Comparison of ENCODE assay signal across 8 cellular contexts in the genomic region with DNA sequence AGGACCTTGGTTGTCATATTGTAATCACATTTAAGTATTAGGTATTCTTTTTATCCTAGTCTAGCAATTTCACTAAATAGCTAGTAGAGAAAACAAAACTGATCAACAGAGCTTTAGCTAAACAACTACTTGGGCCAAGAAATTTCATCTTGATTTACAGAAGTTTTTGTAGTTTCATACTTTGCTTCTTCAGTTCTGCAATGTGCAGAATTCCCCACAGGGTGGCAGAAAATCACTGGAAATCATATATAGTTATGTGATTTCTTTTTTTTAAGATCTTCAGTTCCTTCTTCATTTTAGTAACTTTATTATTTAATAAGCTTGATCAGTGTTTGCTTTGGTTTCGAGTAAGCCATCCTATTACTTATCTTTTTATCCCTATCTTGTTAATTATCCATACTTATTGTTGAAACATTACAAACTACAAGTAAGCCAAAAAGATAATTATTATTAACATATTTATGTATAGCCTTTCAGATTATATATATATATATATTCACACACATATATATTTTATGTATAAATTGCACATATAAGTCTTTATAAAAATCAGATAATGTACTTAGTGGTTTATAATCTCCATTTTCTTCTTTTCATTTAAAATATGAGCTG. TPM values are rescaled to one million over a fixed set of nuclear protein-coding genes. Genes with fewer than 3 reads are reported as not detected.
DNase-seq lines count a peak whose midpoint lies in the region; ATAC-seq, FAIRE-seq and TF ChIP-seq lines count a peak whose summit lies in the region.

No MANE protein-coding gene starts in this region.

- no peak overlapping the region for H3K9ac ChIP-seq in K562 (ENCODE audit: insufficient read depth in 1 of 2, low read depth in 2 of 2, low read length in 2 of 2)

- BruUV-seq in K562 (replicated peaks; lab: Mats Ljungman, UMichigan), result no TSS peak

- TF ChIP-seq POLR2A in K562 (conservative IDR thresholded peaks at IDR 0.05), result no peak

- peak; percentile 23 for DNase-seq in COR-L47 (lab: John Stamatoyannopoulos, UW)
- DNase-seq in HT1080 (ENCODE audit: low read depth), result peak; percentile 45
- DNase-seq in RPMI8226, result peak; percentile 71
- peak in 2 of 4 experiments; percentile 16 to 70 for DNase-seq in K562 (ENCODE audit: extremely low read depth in 1 of 4, low spot score in 3 of 4)
- DNase-seq in left lung, result no peak
- DNase-seq in thoracic aorta (ENCODE audit: low spot score), result no peak
- DNase-seq in GF-D8 (lab: John Stamatoyannopoulos, UW), result no peak

- TF ChIP-seq CTCF in K562 (IDR thresholded peaks at IDR 0.05 in 2 of 3, conservative IDR thresholded peaks at IDR 0.05 in 1 of 3; ENCODE audit: insufficient read depth in 2 of 3, low read depth in 1 of 3, low read length in 3 of 3) (peak; percentile 44 to 69 (median 45); a peak in 4 of 6 replicates), left lung (IDR thresholded peaks at IDR 0.05) (peak; percentile 32 to 70), thoracic aorta (IDR thresholded peaks at IDR 0.05) (peak; percentile 65)

- in situ Hi-C loops in K562 (cut with MboI), result loop anchor here (10.0 kb wide), 2 partner anchors 634 to 834 kb away; no protein-coding TSS in a partner anchor

- WGBS in K562 (ENCODE audit: insufficient coverage, low coverage, missing lambda C conversion rate), result 0% methylated on average over 1 of the region's 1 CpG

- no peak for FAIRE-seq in K562 (lab: Jason Lieb, UNC)

- no peaks in the 10 kb centered on the region for H3K9me1 ChIP-seq in K562 (ENCODE audit: control insufficient read depth, insufficient read depth, low read length)

- H3K9me3 ChIP-seq in K562 (replicated peaks; ENCODE audit: control insufficient read depth, insufficient read depth, low read depth, low read length) (no peaks in the 10 kb centered on the region), left lung (no peaks in the 10 kb centered on the region), thoracic aorta (no peaks in the 10 kb centered on the region)

- POLR2A ChIA-PET in K562 (lab: Yijun Ruan, JAX), result interaction anchor here (1.5 kb wide), 1 partner anchor 33 kb away, joined by 5 read pairs; no protein-coding TSS in a partner anchor

- no peak overlapping the region for H3K4me2 ChIP-seq in K562 (ENCODE audit: insufficient read depth, low read length)

- peaks cover 10 to 12% of the 10 kb centered on the region in 2 experiments for H3K4me1 ChIP-seq in K562 (replicated peaks in 1 of 2; ENCODE audit: control insufficient read depth in 2 of 2, insufficient read depth in 2 of 2, low read length in 2 of 2)
- H3K4me1 ChIP-seq in left lung, result peaks cover 9 to 24% of the 10 kb centered on the region in 2 donors
- H3K4me1 ChIP-seq in thoracic aorta (ENCODE audit: control insufficient read depth in 1 of 2, low read depth in 2 of 2), result peaks cover 13 to 24% of the 10 kb centered on the region in 2 donors

- H3K27me3 ChIP-seq in K562 (ENCODE audit: control insufficient read depth in 2 of 2, insufficient read depth in 2 of 2, low read length in 2 of 2) (no peaks in the 10 kb centered on the region), left lung (no peaks in the 10 kb centered on the region), thoracic aorta (replicated peaks; ENCODE audit: insufficient read depth) (no peaks in the 10 kb centered on the region)

- peaks cover 29% of the 10 kb centered on the region for H3K79me2 ChIP-seq in K562 (ENCODE audit: control insufficient read depth, insufficient read depth, low read length)

- TF ChIP-seq EP300 in K562 (IDR thresholded peaks at IDR 0.05; ENCODE audit: low read length), result no peak

- H3K36me3 ChIP-seq in K562 (ENCODE audit: control insufficient read depth, insufficient read depth, low read length) (peaks cover 7% of the 10 kb centered on the region; the same call in 2 of the 3 replicates), left lung (no peaks in the 10 kb centered on the region), thoracic aorta (no peaks in the 10 kb centered on the region)

- ATAC-seq in K562 (no peak), left lung (no peak), thoracic aorta (ENCODE audit: insufficient number of reproducible peaks, low FRiP score, low read depth) (no peak), HG03378 (IDR thresholded peaks at IDR 0.05; ENCODE audit: unreplicated experiment) (no peak)

- H3K27ac ChIP-seq in K562 (ENCODE audit: extremely low read depth, low read depth, low read length), result no peak overlapping the region
- no peak overlapping the region for H3K27ac ChIP-seq in left lung
- no peak overlapping the region for H3K27ac ChIP-seq in thoracic aorta

- H3K4me3 ChIP-seq in K562 (no peak overlapping the region), left lung (no peak overlapping the region), thoracic aorta (no peak overlapping the region)

- peak; percentile 60 for TF ChIP-seq RAD21 in K562 (CRISPR knock-in tag; conservative IDR thresholded peaks at IDR 0.05 in 1 of 2, IDR thresholded peaks at IDR 0.05 in 1 of 2)

- no peak overlapping the region; the same call in 1 of the 2 replicates for H2AFZ ChIP-seq in K562 (ENCODE audit: low read depth, low read length)

- CTCF ChIA-PET in K562 (lab: Yijun Ruan, JAX; ENCODE audit: low intra/inter-chr PET ratio), result interaction anchor here (0.6 to 1.7 kb wide), 4 partner anchors 94 to 635 kb away, joined by 3 to 17 read pairs (median 4); no protein-coding TSS in a partner anchor

- H4K20me1 ChIP-seq in K562 (replicated peaks; ENCODE audit: control insufficient read depth, insufficient read depth, low read length), result peaks cover 11% of the 10 kb centered on the region; the same call in 1 of the 2 replicates

- intact Hi-C loops in K562 (cut with micrococcal nuclease), result loop anchor here (1.0 to 10.0 kb wide), 4 partner anchors 46 to 635 kb away; no protein-coding TSS in a partner anchor
- intact Hi-C loops in left lung (cut with DNase I), result loop anchor here in 1 of 2 donors (10.0 kb wide), 1 partner anchor 634 kb away; no protein-coding TSS in a partner anchor

TF ChIP-seq in K562, 482 proteins besides CTCF, POLR2A, EP300 and RAD21 (continues in another document):
- TF ChIP-seq, protein P1, sequence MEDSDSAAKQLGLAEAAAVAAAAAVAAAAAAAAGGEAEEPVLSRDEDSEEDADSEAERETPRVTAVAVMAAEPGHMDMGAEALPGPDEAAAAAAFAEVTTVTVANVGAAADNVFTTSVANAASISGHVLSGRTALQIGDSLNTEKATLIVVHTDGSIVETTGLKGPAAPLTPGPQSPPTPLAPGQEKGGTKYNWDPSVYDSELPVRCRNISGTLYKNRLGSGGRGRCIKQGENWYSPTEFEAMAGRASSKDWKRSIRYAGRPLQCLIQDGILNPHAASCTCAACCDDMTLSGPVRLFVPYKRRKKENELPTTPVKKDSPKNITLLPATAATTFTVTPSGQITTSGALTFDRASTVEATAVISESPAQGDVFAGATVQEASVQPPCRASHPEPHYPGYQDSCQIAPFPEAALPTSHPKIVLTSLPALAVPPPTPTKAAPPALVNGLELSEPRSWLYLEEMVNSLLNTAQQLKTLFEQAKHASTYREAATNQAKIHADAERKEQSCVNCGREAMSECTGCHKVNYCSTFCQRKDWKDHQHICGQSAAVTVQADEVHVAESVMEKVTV (CRISPR knock-in tag; IDR thresholded peaks at IDR 0.05), result 0 out of 2 replicates have a peak, but pooled peaks have one; percentile 15

RNA-seq across cellular contexts. Expression of gene BNIP2, which starts 2.2 kb away (rescaled TPM):
- 72.0 and 107 TPM in 2 replicates for total RNA-seq in HT1080 (2014; rRNA removed; shearing (Covaris generic))
- polyA plus RNA-seq in HT1080 (2015; cell fraction: cytosol; rRNA removed), result 113 and 145 TPM in 2 replicates
- 86.4 and 92.2 TPM in 2 replicates for polyA plus RNA-seq in HT1080 (2015; cell fraction: nucleus; rRNA removed)
- 33.5 and 119 TPM in 2 replicates for total RNA-seq in K562 (2011; cell fraction: chromatin; rRNA removed; ENCODE audit: low replicate concordance)
- total RNA-seq in K562 (2011; cell fraction: nucleolus; rRNA removed), result 18.8 and 20.8 TPM in 2 replicates
- 43.7 and 69.2 TPM in 2 replicates for total RNA-seq in K562 (2011; cell fraction: nucleoplasm; rRNA removed)
- 64.5 and 88.0 TPM in 2 replicates for total RNA-seq in K562 (2014; rRNA removed)
- total RNA-seq in K562 (2014; rRNA removed; fragmentation: Illumina TruSeq; extraction: Trizol), result 63.4 and 82.2 TPM in 2 replicates
- total RNA-seq in K562 (2015; rRNA removed; fragmentation: Illumina TruSeq; extraction: Trizol), result 53.2 and 53.7 TPM in 2 replicates
- total RNA-seq in K562 (2021), result 38.6 and 46.6 TPM in 2 replicates
- 26.7 and 44.8 TPM in 2 replicates for polyA plus RNA-seq in K562 (2011; rRNA removed)
- polyA plus RNA-seq in K562 (2011; cell fraction: cytosol; rRNA removed), result 17.8 and 17.9 TPM in 2 replicates
- polyA plus RNA-seq in K562 (2011; cell fraction: nucleus; rRNA removed), result 16.2 and 18.5 TPM in 2 replicates
- polyA plus RNA-seq in K562 (2012), result 32.3 and 43.9 TPM in 2 replicates
- polyA plus RNA-seq in K562 (2014; fragmentation: Illumina TruSeq; extraction: Trizol), result 50.8 and 52.5 TPM in 2 replicates
- 10 to 100 TPM; 19.6 to 22.2 TPM for polyA plus RNA-seq in K562 (2014; fragmentation: Nextera tagmentation; extraction: Ambion mirVana)
- 54.8 and 73.8 TPM in 2 replicates for polyA plus RNA-seq in K562 (2014; rRNA removed)
- 47.9 and 51.4 TPM in 2 replicates for polyA minus RNA-seq in K562 (2011; rRNA and poly(A)+ RNA removed)
- 27.0 and 32.9 TPM in 2 replicates for polyA minus RNA-seq in K562 (2011; cell fraction: cytosol; rRNA and poly(A)+ RNA removed)
- polyA minus RNA-seq in K562 (2011; cell fraction: nucleus; rRNA and poly(A)+ RNA removed), result 21.9 and 50.0 TPM in 2 replicates
- total RNA-seq in left lung, result 10 to 100 TPM; 66.0 to 87.3 TPM
- total RNA-seq in thoracic aorta, result 100 to 1,000 TPM; 126 to 183 TPM

RNA-seq across cellular contexts. Expression of gene GTF2A2, which starts 34.0 kb away (rescaled TPM):
- 80.3 and 126 TPM in 2 replicates for total RNA-seq in HT1080 (2014; rRNA removed; shearing (Covaris generic))
- polyA plus RNA-seq in HT1080 (2015; cell fraction: cytosol; rRNA removed), result 104 and 205 TPM in 2 replicates
- 20.4 and 49.8 TPM in 2 replicates for polyA plus RNA-seq in HT1080 (2015; cell fraction: nucleus; rRNA removed)
- total RNA-seq in K562 (2011; cell fraction: chromatin; rRNA removed; ENCODE audit: low replicate concordance), result 10.7 and 24.3 TPM in 2 replicates
- 9.5 and 11.7 TPM in 2 replicates for total RNA-seq in K562 (2011; cell fraction: nucleolus; rRNA removed)
- 17.7 and 36.6 TPM in 2 replicates for total RNA-seq in K562 (2011; cell fraction: nucleoplasm; rRNA removed)
- total RNA-seq in K562 (2014; rRNA removed) (104 and 128 TPM in 2 replicates), K562 (2014; rRNA removed; fragmentation: Illumina TruSeq; extraction: Trizol) (173 and 212 TPM in 2 replicates), K562 (2015; rRNA removed; fragmentation: Illumina TruSeq; extraction: Trizol) (144 and 167 TPM in 2 replicates), K562 (2021) (220 and 237 TPM in 2 replicates), left lung (100 to 1,000 TPM; 101 to 104 TPM), thoracic aorta (10 to 100 TPM; 23.3 to 26.7 TPM)
- polyA plus RNA-seq in K562 (2011; rRNA removed) (106 and 159 TPM in 2 replicates), K562 (2014; fragmentation: Illumina TruSeq; extraction: Trizol) (149 and 172 TPM in 2 replicates), K562 (2014; fragmentation: Nextera tagmentation; extraction: Ambion mirVana) (100 to 1,000 TPM; 523 to 656 TPM), K562 (2014; rRNA removed) (133 TPM in 2 replicates)
- 73.3 and 80.2 TPM in 2 replicates for polyA plus RNA-seq in K562 (2011; cell fraction: cytosol; rRNA removed)
- 32.4 and 47.1 TPM in 2 replicates for polyA plus RNA-seq in K562 (2011; cell fraction: nucleus; rRNA removed)
- 118 and 160 TPM in 2 replicates for polyA plus RNA-seq in K562 (2012)
- 30.8 and 33.9 TPM in 2 replicates for polyA minus RNA-seq in K562 (2011; rRNA and poly(A)+ RNA removed)
- 15.9 and 44.0 TPM in 2 replicates for polyA minus RNA-seq in K562 (2011; cell fraction: cytosol; rRNA and poly(A)+ RNA removed)
- 12.9 and 18.3 TPM in 2 replicates for polyA minus RNA-seq in K562 (2011; cell fraction: nucleus; rRNA and poly(A)+ RNA removed)

Comparison
In these comparisons a context has a peak if more than half of its experiments do, and no peak if none do; other contexts are left out.
1. DNase-seq: peak in COR-L47 (single experiment), HT1080 (single experiment) and RPMI8226 (single experiment); none in left lung (0 of 2), thoracic aorta (single experiment) and GF-D8 (single experiment).
2. Peak in every context shown above with its lines, with median percentiles within 50 percentile points of each other: CTCF ChIP-seq.